22 cellular contexts compared by ENCODE assay signal in genomic region chr1:212434992-212435391, GRCh38. TPM values are rescaled to one million over a fixed set of nuclear protein-coding genes. Genes with fewer than 3 reads are reported as not detected.
A peak's percentile ranks its signal among the peaks of the same experiment; 100 is the strongest.
DNase-seq lines count a peak whose midpoint lies in the region; ATAC-seq, FAIRE-seq and TF ChIP-seq lines count a peak whose summit lies in the region.
"Had no signal": no experiment of that assay in that cellular context is flagged by ENCODE, and none has a peak within 500 bp of the region (broad histone marks: within the 10 kb centered on the region; RNA-seq: fewer than 3 reads in every experiment).

No MANE protein-coding gene starts in this region.

- no peak for FAIRE-seq in HepG2 (lab: Jason Lieb, UNC)
- FAIRE-seq: A204.1, GM12892, GM18507, H54, HTR-8/SVneo had no signal

- no peak overlapping the region for H3K4me3 Mint-ChIP-seq in T-helper 17 cell
- peak overlapping the region; percentile 86 for H3K4me3 Mint-ChIP-seq in type B pancreatic cell
- no peak overlapping the region for H3K4me3 Mint-ChIP-seq in CD14-positive monocyte
- H3K4me3 Mint-ChIP-seq: GM23338 had no signal

- no peak for TF ChIP-seq RAD21 in HepG2 (CRISPR knock-in tag; IDR thresholded peaks at IDR 0.05)

- TF ChIP-seq POLR2A in HepG2 (IDR thresholded peaks at IDR 0.05; ENCODE audit: insufficient read depth in 1 of 2, low read depth in 2 of 2, low read length in 2 of 2) (no peak), right lobe of liver (IDR thresholded peaks at IDR 0.05) (no peak)

- H3K4me3 ChIP-seq in HepG2 (replicated peaks in 1 of 3; ENCODE audit: insufficient read depth in 1 of 3, low read depth in 2 of 3, low read length in 3 of 3) (no peak overlapping the region), right lobe of liver (no peak overlapping the region), HEK293 (ENCODE audit: low read depth, low read length) (no peak overlapping the region)
- H3K4me3 ChIP-seq: GM23338 had no signal

- H3K4me2 ChIP-seq in HepG2 (ENCODE audit: low read depth, low read length) = no peak overlapping the region
- H3K4me2 ChIP-seq: GM23338, KMS-11 had no signal

- intact Hi-C loops in HepG2 (cut with micrococcal nuclease; ENCODE audit: unreplicated experiment) = no loop called here
- intact Hi-C loops in right lobe of liver (cut with DNase I) = no loop called here
- intact Hi-C loops in CD14-positive monocyte (cut with micrococcal nuclease) = no loop called here

- no peaks in the 10 kb centered on the region for H3K27me3 Mint-ChIP-seq in T-helper 17 cell
- H3K27me3 Mint-ChIP-seq in type B pancreatic cell = no peaks in the 10 kb centered on the region
- H3K27me3 Mint-ChIP-seq in CD14-positive monocyte (ENCODE audit: low read depth in 3 of 3) = no peaks in the 10 kb centered on the region
- H3K27me3 Mint-ChIP-seq: CD8-positive, alpha-beta memory T cell had no signal

- TF ChIP-seq CTCF in HepG2 (CRISPR knock-in tag; IDR thresholded peaks at IDR 0.05) (no peak), right lobe of liver (IDR thresholded peaks at IDR 0.05) (no peak), HEK293 (tag by site-specific recombination; IDR thresholded peaks at IDR 0.05) (no peak), type B pancreatic cell (conservative IDR thresholded peaks at IDR 0.05) (no peak), CD14-positive monocyte (IDR thresholded peaks at IDR 0.05) (no peak)

- ATAC-seq in HepG2 = no peak
- ATAC-seq in right lobe of liver = no peak
- no peak for ATAC-seq in T-helper 17 cell
- no peak for ATAC-seq in esophagus mucosa
- ATAC-seq: GM23338 had no signal

- H3K27me3 ChIP-seq in HepG2 (ENCODE audit: control insufficient read depth in 1 of 2, insufficient read depth in 2 of 2, low read length in 2 of 2) = no peaks in the 10 kb centered on the region; a peak in 1 of 5 replicates
- H3K27me3 ChIP-seq in right lobe of liver = no peaks in the 10 kb centered on the region

- POLR2A ChIA-PET in HepG2 (lab: Yijun Ruan, JAX) = no interaction called here
- POLR2A ChIA-PET in HEK293 (lab: Yijun Ruan, JAX) = no interaction called here

- in situ Hi-C loops in HepG2 (cut with HindIII; ENCODE audit: extremely low pct_ligation_motif_present, low pct_unique_long_range_greater_than_20kb) = no loop called here

- H3K9ac ChIP-seq in HepG2 (ENCODE audit: insufficient read depth, low read depth, low read length) = no peak overlapping the region
- H3K9ac ChIP-seq: KMS-11 had no signal

- DNase-seq in HepG2 (ENCODE audit: low spot score) (no peak), right lobe of liver (no peak), T-helper 17 cell (no peak), type B pancreatic cell (ENCODE audit: extremely low spot score, unreplicated experiment) (no peak), CD14-positive monocyte (ENCODE audit: low spot score) (no peak), NCI-H2171 treated with DMSO at 0.1 percent for 48 hours (lab: John Stamatoyannopoulos, UW) (no peak)
- DNase-seq: AML-193; CD8-positive, alpha-beta memory T cell; COR-L47; GDM1; HCEC 1CT; HFFc6 had no signal

- H3K9me3 ChIP-seq in HepG2 (ENCODE audit: low read length) = no peaks in the 10 kb centered on the region
- H3K9me3 ChIP-seq in right lobe of liver = no peaks in the 10 kb centered on the region
- H3K9me3 ChIP-seq in HEK293 (ENCODE audit: control insufficient read depth, insufficient read depth, low read depth, low read length) = no peaks in the 10 kb centered on the region
- H3K9me3 ChIP-seq in T-helper 17 cell (ENCODE audit: control insufficient read depth, low read length, poor library complexity, severe bottlenecking) = no peaks in the 10 kb centered on the region

- H2AFZ ChIP-seq in HepG2 (ENCODE audit: low read length) = no peak overlapping the region
- H2AFZ ChIP-seq: GM23338 had no signal

- no TSS peak for BruUV-seq in HepG2 (replicated peaks; lab: Mats Ljungman, UMichigan)

- CTCF ChIA-PET in HepG2 (lab: Yijun Ruan, JAX; ENCODE audit: low intra/inter-chr PET ratio, low total read pairs) = no interaction called here
- CTCF ChIA-PET in HEK293 (lab: Yijun Ruan, JAX) = no interaction called here

- no peaks in the 10 kb centered on the region for H3K9me3 Mint-ChIP-seq in type B pancreatic cell
- no peaks in the 10 kb centered on the region for H3K9me3 Mint-ChIP-seq in CD14-positive monocyte
- H3K9me3 Mint-ChIP-seq: CD8-positive, alpha-beta memory T cell; GM23338; HFFc6 had no signal

- H3K27ac ChIP-seq in HepG2 (ENCODE audit: extremely low read length, insufficient read depth, low read length) (no peak overlapping the region), right lobe of liver (no peak overlapping the region), HEK293 (ENCODE audit: extremely low read depth, low read depth, low read length) (no peak overlapping the region)
- H3K27ac ChIP-seq: C4-2B, KMS-11 had no signal

- H3K36me3 ChIP-seq in HepG2 (replicated peaks in 1 of 2; ENCODE audit: control insufficient read depth in 1 of 2, insufficient read depth in 2 of 2, low read length in 2 of 2) (no peaks in the 10 kb centered on the region), right lobe of liver (no peaks in the 10 kb centered on the region), HEK293 (ENCODE audit: control insufficient read depth in 2 of 2, insufficient read depth in 1 of 2, low read length in 2 of 2) (peaks cover 0 to 4% of the 10 kb centered on the region in 2 experiments; a peak in 1 of 3 replicates)

- no peaks in the 10 kb centered on the region for H3K79me2 ChIP-seq in HepG2 (ENCODE audit: insufficient read depth, low read length)

- H3K27ac Mint-ChIP-seq in T-helper 17 cell (peak overlapping the region; percentile 54), type B pancreatic cell (no peak overlapping the region), CD14-positive monocyte (no peak overlapping the region)
- H3K27ac Mint-ChIP-seq: GM23338, HFFc6 had no signal

- peaks cover 16% of the 10 kb centered on the region for H3K4me1 Mint-ChIP-seq in T-helper 17 cell
- peaks cover 33% of the 10 kb centered on the region for H3K4me1 Mint-ChIP-seq in type B pancreatic cell (ENCODE audit: unreplicated experiment)
- peaks cover 23% of the 10 kb centered on the region for H3K4me1 Mint-ChIP-seq in CD14-positive monocyte

- no peaks in the 10 kb centered on the region for H3K36me3 Mint-ChIP-seq in T-helper 17 cell (ENCODE audit: low read depth)
- H3K36me3 Mint-ChIP-seq in type B pancreatic cell = no peaks in the 10 kb centered on the region
- peaks cover 0 to 2% of the 10 kb centered on the region in 2 donors for H3K36me3 Mint-ChIP-seq in CD14-positive monocyte
- H3K36me3 Mint-ChIP-seq: CD8-positive, alpha-beta memory T cell had no signal

- peaks cover 36% of the 10 kb centered on the region for H3K4me1 ChIP-seq in HepG2 (ENCODE audit: insufficient read depth, low read length)
- peaks cover 0 to 5% (median 0%) of the 10 kb centered on the region in 4 donors for H3K4me1 ChIP-seq in right lobe of liver
- peaks cover 2% of the 10 kb centered on the region; the same call in 1 of the 2 replicates for H3K4me1 ChIP-seq in HEK293 (ENCODE audit: control insufficient read depth, insufficient read depth, low read length)

- TF ChIP-seq EP300 in HepG2 (IDR thresholded peaks at IDR 0.05; ENCODE audit: low read depth in 2 of 2, low read length in 2 of 2) (no peak), HepG2 (CRISPR knock-in tag; IDR thresholded peaks at IDR 0.05; ENCODE audit: borderline replicate concordance) (no peak)

- 98% methylated on average over 4 of the region's 4 CpGs for WGBS in HepG2 (ENCODE audit: low lambda C conversion rate)
- WGBS in right lobe of liver (ENCODE audit: insufficient coverage, low coverage, low lambda C conversion rate, missing lambda C conversion rate) = 90% methylated on average over 2 of the region's 4 CpGs

- no peaks in the 10 kb centered on the region for H4K20me1 ChIP-seq in HepG2 (ENCODE audit: insufficient read depth, low read length)

RNA-seq across cellular contexts. Expression of gene NENF, which starts 2.3 kb away (rescaled TPM):
- total RNA-seq in HepG2 (2016; rRNA removed; fragmentation: Illumina TruSeq; extraction: Trizol) (24.7 and 40.4 TPM in 2 replicates), right lobe of liver (10 to 100 TPM; 23.0 to 49.0 (median 27.9) TPM), T-helper 17 cell (10 to 100 TPM; 15.4 to 23.3 TPM), type B pancreatic cell (ENCODE audit: low replicate concordance) (48.9 and 53.7 TPM in 2 replicates), esophagus mucosa (40.9 TPM)
- total RNA-seq in HepG2 (2016; cell fraction: cytosol; rRNA removed; fragmentation: Illumina TruSeq; extraction: Trizol; ENCODE audit: low read depth) = 135 and 145 TPM in 2 replicates
- total RNA-seq in HepG2 (2016; cell fraction: insoluble cytoplasmic fraction; rRNA removed; fragmentation: Illumina TruSeq; extraction: Trizol) = 21.2 and 39.7 TPM in 2 replicates
- 87.8 and 107 TPM in 2 replicates for total RNA-seq in HepG2 (2016; cell fraction: membrane; rRNA removed; fragmentation: Illumina TruSeq; extraction: Trizol)
- 20.0 and 22.0 TPM in 2 replicates for total RNA-seq in HepG2 (2016; cell fraction: nucleus; rRNA removed; fragmentation: Illumina TruSeq; extraction: Trizol)
- polyA plus RNA-seq in HepG2 (2011; rRNA removed) (28.7 and 31.7 TPM in 2 replicates), CD14-positive monocyte (10 to 100 TPM; 42.3 to 56.4 TPM)
- polyA plus RNA-seq in HepG2 (2011; cell fraction: cytosol; rRNA removed) = 20.5 and 29.5 TPM in 2 replicates
- 8.0 and 8.1 TPM in 2 replicates for polyA plus RNA-seq in HepG2 (2011; cell fraction: nucleus; rRNA removed)
- 19.9 and 23.4 TPM in 2 replicates for polyA plus RNA-seq in HepG2 (2012)
- 165 and 182 TPM in 2 replicates for polyA plus RNA-seq in HepG2 (2016; cell fraction: cytosol; fragmentation: Illumina TruSeq; extraction: Trizol; ENCODE audit: low read depth)
- 25.7 and 28.8 TPM in 2 replicates for polyA plus RNA-seq in HepG2 (2016; cell fraction: insoluble cytoplasmic fraction; fragmentation: Illumina TruSeq; extraction: Trizol; ENCODE audit: low read depth)
- polyA plus RNA-seq in HepG2 (2016; cell fraction: membrane; fragmentation: Illumina TruSeq; extraction: Trizol; ENCODE audit: low read depth) = 91.1 and 106 TPM in 2 replicates
- 29.8 and 38.4 TPM in 2 replicates for polyA plus RNA-seq in HepG2 (2016; cell fraction: nucleus; fragmentation: Illumina TruSeq; extraction: Trizol; ENCODE audit: insufficient read depth, low read depth)
- polyA minus RNA-seq in HepG2 (2011; rRNA and poly(A)+ RNA removed; ENCODE audit: low replicate concordance) = 8.3 and 24.3 TPM in 2 replicates
- 6.0 and 6.8 TPM in 2 replicates for polyA minus RNA-seq in HepG2 (2011; cell fraction: cytosol; rRNA and poly(A)+ RNA removed)
- polyA minus RNA-seq in HepG2 (2011; cell fraction: nucleus; rRNA and poly(A)+ RNA removed) = 2.5 and 3.5 TPM in 2 replicates

RNA-seq across cellular contexts. Expression of gene PACC1, which starts 20.3 kb away (rescaled TPM):
- total RNA-seq in HepG2 (2016; rRNA removed; fragmentation: Illumina TruSeq; extraction: Trizol) (7.1 and 9.4 TPM in 2 replicates), right lobe of liver (1 to 10 TPM in 5 of 6 experiments, under 1 TPM in 1; 0.88 to 3.3 (median 1.7) TPM), T-helper 17 cell (1 to 10 TPM; 4.7 to 8.2 TPM), type B pancreatic cell (ENCODE audit: low replicate concordance) (10.0 and 20.4 TPM in 2 replicates), esophagus mucosa (5.7 TPM)
- total RNA-seq in HepG2 (2016; cell fraction: cytosol; rRNA removed; fragmentation: Illumina TruSeq; extraction: Trizol; ENCODE audit: low read depth) = 2.0 and 2.1 TPM in 2 replicates
- 5.3 and 9.8 TPM in 2 replicates for total RNA-seq in HepG2 (2016; cell fraction: insoluble cytoplasmic fraction; rRNA removed; fragmentation: Illumina TruSeq; extraction: Trizol)
- 2.5 and 3.3 TPM in 2 replicates for total RNA-seq in HepG2 (2016; cell fraction: membrane; rRNA removed; fragmentation: Illumina TruSeq; extraction: Trizol)
- 11.0 and 12.2 TPM in 2 replicates for total RNA-seq in HepG2 (2016; cell fraction: nucleus; rRNA removed; fragmentation: Illumina TruSeq; extraction: Trizol)
- polyA plus RNA-seq in HepG2 (2011; rRNA removed) (10.7 and 14.1 TPM in 2 replicates), CD14-positive monocyte (10 to 100 TPM; 14.0 to 14.7 TPM)
- polyA plus RNA-seq in HepG2 (2011; cell fraction: cytosol; rRNA removed) = 10.6 and 11.3 TPM in 2 replicates
- 7.5 and 7.6 TPM in 2 replicates for polyA plus RNA-seq in HepG2 (2011; cell fraction: nucleus; rRNA removed)
- 3.4 and 6.4 TPM in 2 replicates for polyA plus RNA-seq in HepG2 (2012)
- polyA plus RNA-seq in HepG2 (2016; cell fraction: cytosol; fragmentation: Illumina TruSeq; extraction: Trizol; ENCODE audit: low read depth) = 0.76 and 1.3 TPM in 2 replicates
- polyA plus RNA-seq in HepG2 (2016; cell fraction: insoluble cytoplasmic fraction; fragmentation: Illumina TruSeq; extraction: Trizol; ENCODE audit: low read depth) = 4.4 and 5.3 TPM in 2 replicates
- 1.2 and 1.4 TPM in 2 replicates for polyA plus RNA-seq in HepG2 (2016; cell fraction: membrane; fragmentation: Illumina TruSeq; extraction: Trizol; ENCODE audit: low read depth)
- polyA plus RNA-seq in HepG2 (2016; cell fraction: nucleus; fragmentation: Illumina TruSeq; extraction: Trizol; ENCODE audit: insufficient read depth, low read depth) = 9.7 and 14.6 TPM in 2 replicates
- polyA minus RNA-seq in HepG2 (2011; rRNA and poly(A)+ RNA removed; ENCODE audit: low replicate concordance) = 31.5 and 38.5 TPM in 2 replicates
- polyA minus RNA-seq in HepG2 (2011; cell fraction: cytosol; rRNA and poly(A)+ RNA removed) = 8.6 and 8.7 TPM in 2 replicates
- polyA minus RNA-seq in HepG2 (2011; cell fraction: nucleus; rRNA and poly(A)+ RNA removed) = 9.5 and 15.3 TPM in 2 replicates

Comparison
In these comparisons a context has a peak if more than half of its experiments do, and no peak if none do; other contexts are left out.
1. Of the 63 proteins assayed by ChIP-seq in both HepG2 and HEK293: peak only in HepG2: none; only in HEK293: none; in both: ZNF768; in neither: 62.